Comparison of ENCODE assay signal across 28 cellular contexts in the genomic region with DNA sequence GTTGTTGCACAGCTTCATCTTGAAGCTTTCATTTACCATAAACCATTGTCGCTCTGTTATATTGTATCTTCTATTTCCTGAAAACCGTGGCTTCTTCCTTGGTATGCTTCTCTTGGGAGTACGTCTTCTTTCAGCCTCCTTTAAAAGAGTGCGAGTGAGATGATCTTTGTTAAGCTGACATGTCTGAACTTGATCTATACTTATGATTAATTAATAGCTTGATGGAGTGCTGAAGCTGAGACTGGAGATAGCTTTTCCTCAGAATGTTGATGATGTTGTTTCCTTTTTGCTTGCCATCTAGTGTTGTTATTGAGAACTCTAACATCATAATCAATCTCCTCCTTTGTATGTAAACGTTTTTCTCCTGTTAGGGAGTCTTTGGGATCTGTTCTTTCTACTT.
"Had no signal": no experiment of that assay in that cellular context is flagged by ENCODE, and none has a peak within 500 bp of the region (broad histone marks: within the 10 kb centered on the region; RNA-seq: fewer than 3 reads in every experiment).

No MANE protein-coding gene starts in this region.

- FAIRE-seq: islet of Langerhans had no signal

- H3K27me3 Mint-ChIP-seq: activated CD4-positive, alpha-beta T cell treated with anti-CD3 and anti-CD28 coated beads, Interleukin-2, amount 10 ng/mL, durations not matched to agents 24 days and 14 days; activated CD8-positive, alpha-beta memory T cell treated with anti-CD3 and anti-CD28 coated beads, Interleukin-2, amount 10 ng/mL, durations not matched to agents 7 days and 5 days; activated CD8-positive, alpha-beta T cell treated with anti-CD3 and anti-CD28 coated beads for 36 hours; central memory CD8-positive, alpha-beta T cell; effector memory CD8-positive, alpha-beta T cell; T-cell had no signal

- DNase-seq: activated CD4-positive, alpha-beta T cell treated with anti-CD3 and anti-CD28 coated beads, Interleukin-2, amount 10 ng/mL, durations not matched to agents 24 days and 14 days; activated CD8-positive, alpha-beta memory T cell treated with anti-CD3 and anti-CD28 coated beads, Interleukin-2, amount 10 ng/mL, durations not matched to agents 7 days and 5 days; activated CD8-positive, alpha-beta T cell treated with anti-CD3 and anti-CD28 coated beads for 36 hours; activated gamma-delta T cell; activated T-cell treated with anti-CD3 and anti-CD28 coated beads for 4 hours; brain microvascular endothelial cell; dorsolateral prefrontal cortex; effector memory CD8-positive, alpha-beta T cell; esophagus squamous epithelium; head of caudate nucleus; hypothalamus; left cardiac atrium; mesenchymal stem cell; nephron progenitor cell; stimulated activated CD4-positive, alpha-beta T cell treated with anti-CD3 and anti-CD28 coated beads, Interleukin-4, amount 100 ng/mL, for 24 hours; stimulated activated naive CD8-positive, alpha-beta T cell treated with anti-CD3 and anti-CD28 coated beads, Interleukin-15, Interleukin-2, amounts not matched to agents 100 U/mL and 50 U/mL, for 24 hours; T-cell; upper lobe of left lung had no signal

- H3K9me3 ChIP-seq: ascending aorta, esophagus squamous epithelium, gastroesophageal sphincter, prostate gland, right atrium auricular region, upper lobe of left lung had no signal

- H3K4me1 ChIP-seq: ascending aorta, esophagus squamous epithelium, gastroesophageal sphincter, prostate gland, right atrium auricular region, upper lobe of left lung had no signal

- H3K4me3 Mint-ChIP-seq: activated CD4-positive, alpha-beta T cell treated with anti-CD3 and anti-CD28 coated beads, Interleukin-2, amount 10 ng/mL, durations not matched to agents 24 days and 14 days; activated CD8-positive, alpha-beta memory T cell treated with anti-CD3 and anti-CD28 coated beads, Interleukin-2, amount 10 ng/mL, durations not matched to agents 7 days and 5 days; activated CD8-positive, alpha-beta T cell treated with anti-CD3 and anti-CD28 coated beads for 36 hours; central memory CD8-positive, alpha-beta T cell; effector memory CD8-positive, alpha-beta T cell; nephron progenitor cell; T-cell; T-helper 2 cell treated with Interferon-gamma antibody and Interleukin-4, amounts not matched to agents 5 μg/mL and 100 μg/mL, for 36 hours had no signal

- H3K27me3 ChIP-seq: ascending aorta, brain microvascular endothelial cell, dorsolateral prefrontal cortex, esophagus squamous epithelium, gastroesophageal sphincter, right atrium auricular region, upper lobe of left lung had no signal

- H3K4me3 ChIP-seq: ascending aorta, dorsolateral prefrontal cortex, esophagus squamous epithelium, gastroesophageal sphincter, prostate gland, right atrium auricular region, upper lobe of left lung had no signal

- H3K36me3 Mint-ChIP-seq: activated CD8-positive, alpha-beta memory T cell treated with anti-CD3 and anti-CD28 coated beads, Interleukin-2, amount 10 ng/mL, durations not matched to agents 7 days and 5 days; activated naive CD4-positive, alpha-beta T cell treated with anti-CD3 and anti-CD28 coated beads, Interleukin-2, amount 50 U/mL, for 72 hours; T-cell had no signal

- H3K36me3 ChIP-seq: ascending aorta, brain microvascular endothelial cell, esophagus squamous epithelium, gastroesophageal sphincter, prostate gland, right atrium auricular region, upper lobe of left lung had no signal

- H3K9me3 Mint-ChIP-seq: activated CD4-positive, alpha-beta T cell treated with anti-CD3 and anti-CD28 coated beads, Interleukin-2, amount 10 ng/mL, durations not matched to agents 24 days and 14 days; activated CD8-positive, alpha-beta T cell treated with anti-CD3 and anti-CD28 coated beads for 36 hours; nephron progenitor cell had no signal

- H3K27ac ChIP-seq: ascending aorta, brain microvascular endothelial cell, dorsolateral prefrontal cortex, esophagus squamous epithelium, gastroesophageal sphincter, prostate gland, right atrium auricular region, upper lobe of left lung, VCaP had no signal

- H3K27ac Mint-ChIP-seq: activated CD4-positive, alpha-beta T cell treated with anti-CD3 and anti-CD28 coated beads, Interleukin-2, amount 10 ng/mL, durations not matched to agents 24 days and 14 days; activated CD8-positive, alpha-beta memory T cell treated with anti-CD3 and anti-CD28 coated beads, Interleukin-2, amount 10 ng/mL, durations not matched to agents 7 days and 5 days; activated CD8-positive, alpha-beta T cell treated with anti-CD3 and anti-CD28 coated beads for 36 hours; activated naive CD4-positive, alpha-beta T cell treated with anti-CD3 and anti-CD28 coated beads, Interleukin-2, amount 50 U/mL, for 72 hours; effector memory CD8-positive, alpha-beta T cell; nephron progenitor cell; T-cell; T-helper 2 cell treated with Interferon-gamma antibody and Interleukin-4, amounts not matched to agents 5 μg/mL and 100 μg/mL, for 36 hours had no signal

- ATAC-seq: activated CD4-positive, CD25-positive, alpha-beta regulatory T cell treated with anti-CD3 and anti-CD28 coated beads, Interleukin-2, amount 50 U/mL, for 24 hours; activated CD8-positive, alpha-beta memory T cell treated with anti-CD3 and anti-CD28 coated beads, Interleukin-2, amount 10 ng/mL, durations not matched to agents 7 days and 5 days; activated CD8-positive, alpha-beta T cell treated with anti-CD3 and anti-CD28 coated beads for 36 hours; activated naive CD4-positive, alpha-beta T cell treated with anti-CD3 and anti-CD28 coated beads, Interleukin-2, amount 50 U/mL, for 72 hours; effector memory CD8-positive, alpha-beta T cell; gastroesophageal sphincter; left cardiac atrium; stimulated activated naive CD8-positive, alpha-beta T cell treated with anti-CD3 and anti-CD28 coated beads, Interleukin-15, Interleukin-2, amounts not matched to agents 100 U/mL and 50 U/mL, for 24 hours; T-cell had no signal

- H3K4me1 Mint-ChIP-seq: activated CD4-positive, alpha-beta T cell treated with anti-CD3 and anti-CD28 coated beads, Interleukin-2, amount 10 ng/mL, durations not matched to agents 24 days and 14 days; activated CD8-positive, alpha-beta memory T cell treated with anti-CD3 and anti-CD28 coated beads, Interleukin-2, amount 10 ng/mL, durations not matched to agents 7 days and 5 days; central memory CD8-positive, alpha-beta T cell; T-cell had no signal
